Comparison of ENCODE assay signal across 25 cellular contexts in genomic region chr3:112803472-112803871, GRCh38. TPM values are rescaled to one million over a fixed set of nuclear protein-coding genes. Genes with fewer than 3 reads are reported as not detected.
"Had no signal": no experiment of that assay in that cellular context is flagged by ENCODE, and none has a peak within 500 bp of the region (broad histone marks: within the 10 kb centered on the region; RNA-seq: fewer than 3 reads in every experiment).

No MANE protein-coding gene starts in this region.

- H3K9me3 Mint-ChIP-seq: activated CD4-positive, alpha-beta memory T cell treated with anti-CD3 and anti-CD28 coated beads for 36 hours; activated CD4-positive, alpha-beta T cell treated with anti-CD3 and anti-CD28 coated beads, Interleukin-2, amount 10 ng/mL, durations not matched to agents 7 days and 5 days; activated naive CD4-positive, alpha-beta T cell treated with anti-CD3 and anti-CD28 coated beads for 36 hours had no signal

- H3K4me3 Mint-ChIP-seq: activated CD4-positive, alpha-beta memory T cell treated with anti-CD3 and anti-CD28 coated beads for 36 hours; activated CD4-positive, alpha-beta T cell treated with anti-CD3 and anti-CD28 coated beads, Interleukin-2, amount 10 ng/mL, durations not matched to agents 7 days and 5 days; activated naive CD4-positive, alpha-beta T cell treated with anti-CD3 and anti-CD28 coated beads for 36 hours; activated naive CD8-positive, alpha-beta T cell; activated T-cell treated with anti-CD3 and anti-CD28 coated beads, Interleukin-2, amount 50 U/mL, for 4 hours; activated T-helper 17 cell treated with anti-CD3 and anti-CD28 coated beads, Interleukin-2, amount 50 U/mL, for 72 hours had no signal

- H3K36me3 Mint-ChIP-seq: activated CD4-positive, alpha-beta memory T cell treated with anti-CD3 and anti-CD28 coated beads for 36 hours had no signal

- H3K27ac Mint-ChIP-seq: activated CD4-positive, alpha-beta memory T cell treated with anti-CD3 and anti-CD28 coated beads for 36 hours; activated CD4-positive, alpha-beta T cell treated with anti-CD3 and anti-CD28 coated beads, Interleukin-2, amount 10 ng/mL, durations not matched to agents 7 days and 5 days; activated naive CD4-positive, alpha-beta T cell treated with anti-CD3 and anti-CD28 coated beads for 36 hours; activated naive CD8-positive, alpha-beta T cell; activated T-helper 17 cell treated with anti-CD3 and anti-CD28 coated beads, Interleukin-2, amount 50 U/mL, for 72 hours had no signal

- H3K4me3 ChIP-seq: cardiac muscle cell had no signal

- H3K27me3 ChIP-seq: brain microvascular endothelial cell, cardiac muscle cell had no signal

- H3K27me3 Mint-ChIP-seq: activated CD4-positive, alpha-beta memory T cell treated with anti-CD3 and anti-CD28 coated beads for 36 hours; activated CD4-positive, alpha-beta T cell treated with anti-CD3 and anti-CD28 coated beads, Interleukin-2, amount 10 ng/mL, durations not matched to agents 7 days and 5 days; activated naive CD8-positive, alpha-beta T cell; activated T-helper 17 cell treated with anti-CD3 and anti-CD28 coated beads, Interleukin-2, amount 50 U/mL, for 72 hours had no signal

- DNase-seq: activated CD4-positive, alpha-beta memory T cell treated with anti-CD3 and anti-CD28 coated beads for 36 hours; activated CD4-positive, alpha-beta T cell treated with anti-CD3 and anti-CD28 coated beads, Interleukin-2, amount 10 ng/mL, durations not matched to agents 7 days and 5 days; activated CD4-positive, CD25-positive, alpha-beta regulatory T cell; activated CD8-positive, alpha-beta memory T cell treated with anti-CD3 and anti-CD28 coated beads for 24 hours; activated gamma-delta T cell; activated naive CD4-positive, alpha-beta T cell treated with anti-CD3 and anti-CD28 coated beads for 36 hours; activated T-cell treated with anti-CD3 and anti-CD28 coated beads, Interleukin-2, amount 50 U/mL, for 4 hours; brain microvascular endothelial cell; KG1; NCI-H1105; NCI-H1436; NCI-H1694 treated with DMSO at 0.1 percent for 48 hours; NCI-H2029 treated with DMSO at 0.1 percent for 48 hours; NCI-H524; PC-3; SHP77 treated with DMSO at 0.1 percent for 48 hours; T-helper 1 cell had no signal

- H3K27ac ChIP-seq: brain microvascular endothelial cell, cardiac muscle cell, VCaP had no signal

- H3K36me3 ChIP-seq: brain microvascular endothelial cell, cardiac muscle cell had no signal

RNA-seq across cellular contexts. Expression of gene CD200R1L, which starts 43.2 kb away (rescaled TPM):
- total RNA-seq: activated CD4-positive, alpha-beta memory T cell treated with anti-CD3 and anti-CD28 coated beads for 36 hours; activated CD4-positive, alpha-beta T cell treated with anti-CD3 and anti-CD28 coated beads, Interleukin-2, amount 10 ng/mL, durations not matched to agents 7 days and 5 days; activated naive CD4-positive, alpha-beta T cell treated with anti-CD3 and anti-CD28 coated beads for 36 hours; activated T-cell treated with anti-CD3 and anti-CD28 coated beads, Interleukin-2, amount 50 U/mL, for 4 hours; activated T-helper 17 cell treated with anti-CD3 and anti-CD28 coated beads, Interleukin-2, amount 50 U/mL, for 72 hours; cardiac muscle cell; MCF 10A; PC-3; SK-MEL-5; T-helper 2 cell treated with Interferon-gamma antibody and Interleukin-4, amounts not matched to agents 100 ng/mL and 5 ng/mL, for 36 hours had no signal
- polyA plus RNA-seq: adipose tissue, cardiac muscle cell had no signal
